24 cellular contexts compared by ENCODE assay signal in genomic region chr21:45574081-45574501, GRCh38. TPM values are rescaled to one million over a fixed set of nuclear protein-coding genes. Genes with fewer than 3 reads are reported as not detected.
DNase-seq lines count a peak whose midpoint lies in the region; ATAC-seq and TF ChIP-seq lines count a peak whose summit lies in the region.
"Had no signal": no experiment of that assay in that cellular context is flagged by ENCODE, and none has a peak within 500 bp of the region (broad histone marks: within the 10 kb centered on the region; RNA-seq: fewer than 3 reads in every experiment).

No MANE protein-coding gene starts in this region.

- intact Hi-C loops in left ventricle myocardium inferior (cut with micrococcal nuclease) = no loop called here

- H2AFZ ChIP-seq in neural progenitor cell (replicated peaks) = peak overlapping the region; percentile 53
- H2AFZ ChIP-seq: GM23248 had no signal

- peak overlapping the region; percentile 18 for H3K4me2 ChIP-seq in neural progenitor cell

- TF ChIP-seq CTCF in left ventricle myocardium inferior (IDR thresholded peaks at IDR 0.05; ENCODE audit: borderline replicate concordance) (no peak), right atrium auricular region (IDR thresholded peaks at IDR 0.05) (no peak), coronary artery (IDR thresholded peaks at IDR 0.05) (no peak), neural progenitor cell (IDR thresholded peaks at IDR 0.05) (no peak)

- peak overlapping the region; percentile 81 for H3K27ac Mint-ChIP-seq in neural progenitor cell
- H3K27ac Mint-ChIP-seq: activated naive CD8-positive, alpha-beta T cell treated with anti-CD3 and anti-CD28 coated beads for 36 hours; memory B cell; natural killer cell treated with Interleukin-12 subunit alpha and Interleukin-12 subunit beta and Interleukin-15 and Interleukin-18, amount 100 ng/mL, for 72 hours had no signal

- H3K9me3 Mint-ChIP-seq in neural progenitor cell = peaks cover 3% of the 10 kb centered on the region
- H3K9me3 Mint-ChIP-seq: activated naive CD8-positive, alpha-beta T cell treated with anti-CD3 and anti-CD28 coated beads for 36 hours; CD4-positive, alpha-beta memory T cell; memory B cell; natural killer cell treated with Interleukin-12 subunit alpha and Interleukin-12 subunit beta and Interleukin-15 and Interleukin-18, amount 100 ng/mL, for 72 hours had no signal

- peak; percentile 9 for DNase-seq in left ventricle myocardium inferior
- DNase-seq in right atrium auricular region (ENCODE audit: low spot score) = no peak
- DNase-seq in coronary artery (ENCODE audit: low spot score) = peak; percentile 71
- no peak for DNase-seq in neural progenitor cell (ENCODE audit: low spot score)
- peak; percentile 42 for DNase-seq in ureter (ENCODE audit: low spot score)
- DNase-seq in T-helper 9 cell = no peak
- DNase-seq: activated CD4-positive, alpha-beta T cell treated with anti-CD3 and anti-CD28 coated beads, Interleukin-2, amount 50 U/mL, for 48 hours; activated naive CD8-positive, alpha-beta T cell treated with anti-CD3 and anti-CD28 coated beads for 36 hours; activated T-cell treated with anti-CD3 and anti-CD28 coated beads, Interleukin-2, amount 50 U/mL, for 48 hours; CD4-positive, alpha-beta memory T cell; DMS53; MM.1S; NCI-H774; trophoblast cell had no signal

- H3K9ac ChIP-seq in neural progenitor cell = no peak overlapping the region
- H3K9ac ChIP-seq: GM23248 had no signal

- H3K36me3 Mint-ChIP-seq in neural progenitor cell = no peaks in the 10 kb centered on the region
- H3K36me3 Mint-ChIP-seq: activated naive CD8-positive, alpha-beta T cell treated with anti-CD3 and anti-CD28 coated beads for 36 hours; CD4-positive, alpha-beta memory T cell; memory B cell; natural killer cell treated with Interleukin-12 subunit alpha and Interleukin-12 subunit beta and Interleukin-15 and Interleukin-18, amount 100 ng/mL, for 72 hours had no signal

- no peaks in the 10 kb centered on the region for H4K20me1 ChIP-seq in neural progenitor cell (ENCODE audit: low read depth)

- ATAC-seq in HG03442 (IDR thresholded peaks at IDR 0.05; ENCODE audit: unreplicated experiment) (no peak), GM19452 (IDR thresholded peaks at IDR 0.05; ENCODE audit: unreplicated experiment) (no peak)
- ATAC-seq: HepG2; natural killer cell treated with Interleukin-12 subunit alpha and Interleukin-12 subunit beta and Interleukin-15 and Interleukin-18, amount 100 ng/mL, for 72 hours; Panc1 had no signal

- H3K79me2 ChIP-seq in neural progenitor cell (ENCODE audit: low read depth) = no peaks in the 10 kb centered on the region

- H3K4me1 ChIP-seq in left ventricle myocardium inferior = no peaks in the 10 kb centered on the region
- H3K4me1 ChIP-seq in right atrium auricular region = no peaks in the 10 kb centered on the region
- H3K4me1 ChIP-seq in neural progenitor cell = peaks cover 19% of the 10 kb centered on the region
- H3K4me1 ChIP-seq: breast epithelium had no signal

- no peak overlapping the region for H3K4me3 ChIP-seq in left ventricle myocardium inferior
- no peak overlapping the region for H3K4me3 ChIP-seq in right atrium auricular region
- H3K4me3 ChIP-seq in coronary artery = no peak overlapping the region
- H3K4me3 ChIP-seq in neural progenitor cell = no peak overlapping the region
- H3K4me3 ChIP-seq: breast epithelium, esophagus muscularis mucosa, GM23248, SK-N-MC had no signal

- H3K27ac ChIP-seq in left ventricle myocardium inferior (replicated peaks) (no peak overlapping the region), right atrium auricular region (no peak overlapping the region), coronary artery (no peak overlapping the region), neural progenitor cell (no peak overlapping the region)
- H3K27ac ChIP-seq: esophagus muscularis mucosa, GM23248, SK-N-MC had no signal

- H3K9me3 ChIP-seq in left ventricle myocardium inferior (replicated peaks) (no peaks in the 10 kb centered on the region), right atrium auricular region (no peaks in the 10 kb centered on the region), neural progenitor cell (ENCODE audit: low read depth) (no peaks in the 10 kb centered on the region)
- H3K9me3 ChIP-seq: breast epithelium, esophagus muscularis mucosa had no signal

- peaks cover 40% of the 10 kb centered on the region for H3K4me1 Mint-ChIP-seq in neural progenitor cell
- H3K4me1 Mint-ChIP-seq: activated naive CD8-positive, alpha-beta T cell treated with anti-CD3 and anti-CD28 coated beads for 36 hours; CD4-positive, alpha-beta memory T cell had no signal

- H3F3A ChIP-seq in neural progenitor cell (ENCODE audit: low read depth) = peaks cover 8% of the 10 kb centered on the region

- no peaks in the 10 kb centered on the region for H3K36me3 ChIP-seq in left ventricle myocardium inferior
- H3K36me3 ChIP-seq in right atrium auricular region = no peaks in the 10 kb centered on the region
- H3K36me3 ChIP-seq in neural progenitor cell = no peaks in the 10 kb centered on the region
- H3K36me3 ChIP-seq: breast epithelium, esophagus muscularis mucosa had no signal

- H3K4me3 Mint-ChIP-seq in neural progenitor cell = no peak overlapping the region
- H3K4me3 Mint-ChIP-seq: activated naive CD8-positive, alpha-beta T cell treated with anti-CD3 and anti-CD28 coated beads for 36 hours; CD4-positive, alpha-beta memory T cell; memory B cell; natural killer cell treated with Interleukin-12 subunit alpha and Interleukin-12 subunit beta and Interleukin-15 and Interleukin-18, amount 100 ng/mL, for 72 hours had no signal

- H3K27me3 Mint-ChIP-seq in neural progenitor cell (ENCODE audit: insufficient read depth, low read depth) = peaks cover 19% of the 10 kb centered on the region
- H3K27me3 Mint-ChIP-seq: activated naive CD8-positive, alpha-beta T cell treated with anti-CD3 and anti-CD28 coated beads for 36 hours; CD4-positive, alpha-beta memory T cell had no signal

- H3K27me3 ChIP-seq in left ventricle myocardium inferior (ENCODE audit: low read depth) = peaks cover 62% of the 10 kb centered on the region
- H3K27me3 ChIP-seq in right atrium auricular region = no peaks in the 10 kb centered on the region
- no peaks in the 10 kb centered on the region for H3K27me3 ChIP-seq in neural progenitor cell

RNA-seq across cellular contexts. Expression of gene SLC19A1, which starts 31.9 kb away (rescaled TPM):
- total RNA-seq in left ventricle myocardium inferior (4.9 TPM), right atrium auricular region (1 to 10 TPM; 2.2 to 5.3 TPM), neural progenitor cell (ENCODE audit: low replicate concordance) (7.7 and 17.3 TPM in 2 replicates), ureter (23.0 TPM)

Comparison
In these comparisons a context has a peak if more than half of its experiments do, and no peak if none do; other contexts are left out.
1. DNase-seq: peak in left ventricle myocardium inferior (single experiment), coronary artery (single experiment) and ureter (single experiment); none in right atrium auricular region (single experiment), neural progenitor cell (single experiment) and T-helper 9 cell (single experiment).